8 cellular contexts compared by ENCODE assay signal in genomic region chr12:57489157-57489641, GRCh38. TPM values are rescaled to one million over a fixed set of nuclear protein-coding genes. Genes with fewer than 3 reads are reported as not detected.
DNase-seq lines count a peak whose midpoint lies in the region; ATAC-seq and TF ChIP-seq lines count a peak whose summit lies in the region.
"Had no signal": no experiment of that assay in that cellular context is flagged by ENCODE, and none has a peak within 500 bp of the region (broad histone marks: within the 10 kb centered on the region; RNA-seq: fewer than 3 reads in every experiment).

No MANE protein-coding gene starts in this region.

- no peak for TF ChIP-seq CTCF in fibroblast of pulmonary artery (IDR thresholded peaks at IDR 0.05; ENCODE audit: low read length, missing control alignments)
- no peak for TF ChIP-seq CTCF in retinal pigment epithelial cell (conservative IDR thresholded peaks at IDR 0.05; ENCODE audit: low read depth, low read length)

- in situ Hi-C loops in HAP-1 (cut with MboI; ENCODE audit: low sequenced_read_pairs): no loop called here

- CTCF ChIA-PET in T-cell (lab: Charles Lee): interaction anchor here in 1 of 2 donors (0.8 kb wide), 1 partner anchor 30 kb away, joined by 3 read pairs; no protein-coding TSS in a partner anchor

- peak overlapping the region; percentile 68 to 95 for H3K27ac Mint-ChIP-seq in T-cell

- POLR2A ChIA-PET in T-cell (lab: Charles Lee): interaction anchor here (0.5 to 0.7 kb wide), 3 partner anchors 14 to 54 kb away, joined by 3 to 6 read pairs (median 4); no protein-coding TSS in a partner anchor

- H3K4me1 ChIP-seq in HAP-1: no peaks in the 10 kb centered on the region

- H3K27me3 ChIP-seq in HAP-1 (ENCODE audit: low read depth): no peaks in the 10 kb centered on the region

- peaks cover 21% of the 10 kb centered on the region for H3K36me3 Mint-ChIP-seq in T-cell

- peak overlapping the region; percentile 92 for H3K4me3 ChIP-seq in HAP-1
- peak overlapping the region; percentile 99 for H3K4me3 ChIP-seq in fibroblast of pulmonary artery (replicated peaks; ENCODE audit: low read depth, low read length)
- peak overlapping the region; percentile 96 for H3K4me3 ChIP-seq in retinal pigment epithelial cell (ENCODE audit: low read length)

- no peaks in the 10 kb centered on the region for H3K27me3 Mint-ChIP-seq in T-cell

- no peaks in the 10 kb centered on the region for H3K9me3 ChIP-seq in HAP-1

- H3K9me3 Mint-ChIP-seq in T-cell: no peaks in the 10 kb centered on the region

- peaks cover 31 to 38% (median 36%) of the 10 kb centered on the region in 3 donors for H3K4me1 Mint-ChIP-seq in T-cell

- H3K4me3 Mint-ChIP-seq in T-cell: peak overlapping the region; percentile 90 to 98 (median 96)

- no peak for ATAC-seq in T-cell (replicated peaks in 1 of 4)

- H3K36me3 ChIP-seq in HAP-1 (replicated peaks): peaks cover 46% of the 10 kb centered on the region

- no peak for DNase-seq in HAP-1 (ENCODE audit: low spot score in 2 of 2)
- DNase-seq in T-cell: no peak
- DNase-seq in fibroblast of pulmonary artery (ENCODE audit: low read depth): no peak
- no peak for DNase-seq in retinal pigment epithelial cell (ENCODE audit: low read depth)
- no peak for DNase-seq in activated gamma-delta T cell (lab: John Stamatoyannopoulos, UW)
- DNase-seq in amniotic stem cell (lab: John Stamatoyannopoulos, UW): no peak
- DNase-seq in hypothalamus (lab: John Stamatoyannopoulos, UW): no peak
- DNase-seq: H7 had no signal

RNA-seq across cellular contexts. Expression of gene MARS1, which starts 1.3 kb away (rescaled TPM):
- total RNA-seq in T-cell: 100 to 1,000 TPM; 167 to 350 (median 320) TPM

RNA-seq across cellular contexts. Expression of gene ARHGAP9, which starts 9.5 kb away (rescaled TPM):
- 100 to 1,000 TPM; 198 to 413 (median 243) TPM for total RNA-seq in T-cell

RNA-seq across cellular contexts. Expression of gene GLI1, which starts 29.6 kb away (rescaled TPM):
- total RNA-seq in T-cell: 1 to 10 TPM in 2 of 5 donors, under 1 TPM in 3; 0.53 to 1.6 (median 0.82) TPM

RNA-seq across cellular contexts. Expression of gene DDIT3, which starts 31.1 kb away (rescaled TPM):
- 10 to 100 TPM; 34.5 to 93.5 (median 40.7) TPM for total RNA-seq in T-cell

RNA-seq across cellular contexts. Expression of gene MBD6, which starts 33.4 kb away (rescaled TPM):
- 100 to 1,000 TPM; 109 to 122 (median 114) TPM for total RNA-seq in T-cell
